In genomic region chr12:2806700-2807099, GRCh38 we compare ENCODE assay signal across 1 cellular context.
TF ChIP-seq lines count a peak whose summit lies in the region.

No MANE protein-coding gene starts in this region.

TF ChIP-seq in HepG2, 621 proteins besides CTCF, POLR2A, EP300 and RAD21:
- TF ChIP-seq ZNF574 (CRISPR knock-in tag; IDR thresholded peaks at IDR 0.05) (no peak), CEBPB (IDR thresholded peaks at IDR 0.05; ENCODE audit: borderline replicate concordance, low read depth, low read length) (peak; percentile 41; the same call in 1 of the 2 replicates), ZNF792 (CRISPR knock-in tag; IDR thresholded peaks at IDR 0.05) (no peak), GTF2F1 (IDR thresholded peaks at IDR 0.05; ENCODE audit: low read length) (no peak), ZNF816 (CRISPR knock-in tag; IDR thresholded peaks at IDR 0.05; ENCODE audit: borderline replicate concordance) (no peak), RCOR2 (CRISPR knock-in tag; IDR thresholded peaks at IDR 0.05) (no peak), FLYWCH1 (CRISPR knock-in tag; IDR thresholded peaks at IDR 0.05) (no peak), ZNF362 (CRISPR knock-in tag; IDR thresholded peaks at IDR 0.05; ENCODE audit: borderline replicate concordance) (0 out of 2 replicates have a peak, but pooled peaks have one; percentile 24), MBNL3 (CRISPR knock-in tag; conservative IDR thresholded peaks at IDR 0.05) (no peak)
- TF ChIP-seq, protein P1, sequence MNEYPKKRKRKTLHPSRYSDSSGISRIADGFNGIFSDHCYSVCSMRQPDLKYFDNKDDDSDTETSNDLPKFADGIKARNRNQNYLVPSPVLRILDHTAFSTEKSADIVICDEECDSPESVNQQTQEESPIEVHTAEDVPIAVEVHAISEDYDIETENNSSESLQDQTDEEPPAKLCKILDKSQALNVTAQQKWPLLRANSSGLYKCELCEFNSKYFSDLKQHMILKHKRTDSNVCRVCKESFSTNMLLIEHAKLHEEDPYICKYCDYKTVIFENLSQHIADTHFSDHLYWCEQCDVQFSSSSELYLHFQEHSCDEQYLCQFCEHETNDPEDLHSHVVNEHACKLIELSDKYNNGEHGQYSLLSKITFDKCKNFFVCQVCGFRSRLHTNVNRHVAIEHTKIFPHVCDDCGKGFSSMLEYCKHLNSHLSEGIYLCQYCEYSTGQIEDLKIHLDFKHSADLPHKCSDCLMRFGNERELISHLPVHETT (CRISPR knock-in tag; conservative IDR thresholded peaks at IDR 0.05), result no peak
- TF ChIP-seq, protein P2, sequence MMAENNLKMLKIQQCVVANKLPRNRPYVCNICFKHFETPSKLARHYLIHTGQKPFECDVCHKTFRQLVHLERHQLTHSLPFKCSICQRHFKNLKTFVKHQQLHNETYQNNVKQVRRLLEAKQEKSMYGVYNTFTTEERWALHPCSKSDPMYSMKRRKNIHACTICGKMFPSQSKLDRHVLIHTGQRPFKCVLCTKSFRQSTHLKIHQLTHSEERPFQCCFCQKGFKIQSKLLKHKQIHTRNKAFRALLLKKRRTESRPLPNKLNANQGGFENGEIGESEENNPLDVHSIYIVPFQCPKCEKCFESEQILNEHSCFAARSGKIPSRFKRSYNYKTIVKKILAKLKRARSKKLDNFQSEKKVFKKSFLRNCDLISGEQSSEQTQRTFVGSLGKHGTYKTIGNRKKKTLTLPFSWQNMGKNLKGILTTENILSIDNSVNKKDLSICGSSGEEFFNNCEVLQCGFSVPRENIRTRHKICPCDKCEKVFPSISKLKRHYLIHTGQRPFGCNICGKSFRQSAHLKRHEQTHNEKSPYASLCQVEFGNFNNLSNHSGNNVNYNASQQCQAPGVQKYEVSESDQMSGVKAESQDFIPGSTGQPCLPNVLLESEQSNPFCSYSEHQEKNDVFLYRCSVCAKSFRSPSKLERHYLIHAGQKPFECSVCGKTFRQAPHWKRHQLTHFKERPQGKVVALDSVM (CRISPR knock-in tag; IDR thresholded peaks at IDR 0.05), result peak; percentile 28; the same call in 1 of the 2 replicates
TF ChIP-seq in HepG2: peak in this region for 3.
